In genomic region chr7:55776196-55776595, GRCh38 we compare ENCODE assay signal across 22 cellular contexts.
"Had no signal": no experiment of that assay in that cellular context is flagged by ENCODE, and none has a peak within 500 bp of the region (broad histone marks: within the 10 kb centered on the region; RNA-seq: fewer than 3 reads in every experiment).

No MANE protein-coding gene starts in this region.

- H3K27ac ChIP-seq: coronary artery, dorsolateral prefrontal cortex, esophagus muscularis mucosa, foreskin keratinocyte, gastroesophageal sphincter, heart left ventricle, hepatocyte, left lung, lower lobe of right lung had no signal

- H3K27ac Mint-ChIP-seq: immature natural killer cell, mesothelial cell of epicardium had no signal

- H3K4me3 ChIP-seq: coronary artery, dorsolateral prefrontal cortex, esophagus muscularis mucosa, gastroesophageal sphincter, heart left ventricle, hepatocyte, left lung, lower lobe of right lung, mucosa of descending colon had no signal

- H3K36me3 ChIP-seq: esophagus muscularis mucosa, gastroesophageal sphincter, left lung, lower lobe of right lung had no signal

- H3K4me1 Mint-ChIP-seq: immature natural killer cell, mesothelial cell of epicardium had no signal

- H3K9me3 ChIP-seq: esophagus muscularis mucosa, gastroesophageal sphincter, heart left ventricle, left lung, lower lobe of right lung, mucosa of descending colon had no signal

- H3K36me3 Mint-ChIP-seq: immature natural killer cell, mesothelial cell of epicardium had no signal

- H3K4me2 ChIP-seq: hepatocyte had no signal

- H3K4me1 ChIP-seq: esophagus muscularis mucosa, foreskin keratinocyte, gastroesophageal sphincter, heart left ventricle, left lung, lower lobe of right lung had no signal

- H3K9me3 Mint-ChIP-seq: immature natural killer cell had no signal

- H2AFZ ChIP-seq: hepatocyte had no signal

- DNase-seq: dermis blood vessel endothelial cell; dorsolateral prefrontal cortex; effector CD4-positive, alpha-beta T cell; effector memory CD4-positive, alpha-beta T cell; foreskin keratinocyte; heart left ventricle; hypothalamus; immature natural killer cell; islet precursor cell; kidney; kidney glomerular epithelial cell; left colon; left lung; left ventricle myocardium superior; lower lobe of right lung; mesenchymal stem cell; mucosa of descending colon had no signal

- H3K4me3 Mint-ChIP-seq: immature natural killer cell, mesothelial cell of epicardium had no signal

- H3K79me2 ChIP-seq: hepatocyte had no signal

- H3K27me3 ChIP-seq: dorsolateral prefrontal cortex, esophagus muscularis mucosa, foreskin keratinocyte, gastroesophageal sphincter, heart left ventricle, hepatocyte, left lung had no signal

- ATAC-seq: foreskin keratinocyte, gastroesophageal sphincter, heart left ventricle, left colon, left lung, left ventricle myocardium superior, lower lobe of right lung, mucosa of descending colon had no signal
